Comparison of ENCODE assay signal across 14 cellular contexts in the genomic region with DNA sequence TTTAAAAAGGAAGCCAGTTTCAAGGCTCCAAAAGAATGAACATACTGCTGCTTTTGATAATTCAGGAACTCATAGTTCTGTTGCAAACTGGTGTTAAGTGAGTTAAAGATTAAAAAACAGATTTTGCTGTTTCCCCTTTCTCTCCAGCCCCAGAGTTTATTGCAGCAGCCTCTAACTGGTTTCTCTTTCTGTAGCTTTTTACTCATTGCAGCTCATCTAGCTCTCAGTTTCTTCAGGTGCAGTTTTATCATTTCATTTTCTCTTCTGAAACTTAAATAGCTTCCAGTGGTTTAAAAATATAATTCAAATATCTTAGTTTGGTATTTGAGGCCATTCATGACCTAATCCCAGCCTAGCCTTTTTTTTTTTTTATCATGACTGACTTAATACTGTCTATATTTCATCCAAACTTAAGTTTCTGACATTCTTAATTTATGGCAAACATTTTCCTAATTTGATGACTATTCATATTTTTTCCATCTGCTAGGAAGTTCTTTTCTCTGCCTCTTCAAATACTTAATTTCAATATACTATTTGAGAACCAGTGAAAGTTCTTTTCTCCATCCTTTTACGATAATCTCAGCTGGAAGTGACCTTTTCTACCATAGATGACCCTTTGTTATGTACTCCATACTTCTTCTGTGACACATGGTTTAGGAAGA.
DNase-seq lines count a peak whose midpoint lies in the region; ATAC-seq and TF ChIP-seq lines count a peak whose summit lies in the region.
"Had no signal": no experiment of that assay in that cellular context is flagged by ENCODE, and none has a peak within 500 bp of the region (broad histone marks: within the 10 kb centered on the region; RNA-seq: fewer than 3 reads in every experiment).

No MANE protein-coding gene starts in this region.

- H3K4me3 Mint-ChIP-seq in activated CD8-positive, alpha-beta memory T cell treated with anti-CD3 and anti-CD28 coated beads, Interleukin-2, amount 10 ng/mL, durations not matched to agents 7 days and 5 days, result no peak overlapping the region
- H3K4me3 Mint-ChIP-seq: naive B cell, T-helper 17 cell had no signal

- no peak for TF ChIP-seq CTCF in testis (IDR thresholded peaks at IDR 0.05)

- H3K27me3 ChIP-seq in testis, result no peaks in the 10 kb centered on the region
- H3K27me3 ChIP-seq: adrenal gland, BLaER1, tibial nerve had no signal

- H3K36me3 ChIP-seq in testis (ENCODE audit: low read depth, missing control alignments), result no peaks in the 10 kb centered on the region
- H3K36me3 ChIP-seq: adrenal gland, BLaER1, tibial nerve had no signal

- no peaks in the 10 kb centered on the region for H3K27me3 Mint-ChIP-seq in activated CD8-positive, alpha-beta memory T cell treated with anti-CD3 and anti-CD28 coated beads, Interleukin-2, amount 10 ng/mL, durations not matched to agents 7 days and 5 days
- H3K27me3 Mint-ChIP-seq: naive B cell, T-helper 17 cell had no signal

- H3K4me1 Mint-ChIP-seq in activated CD8-positive, alpha-beta memory T cell treated with anti-CD3 and anti-CD28 coated beads, Interleukin-2, amount 10 ng/mL, durations not matched to agents 7 days and 5 days, result no peaks in the 10 kb centered on the region
- H3K4me1 Mint-ChIP-seq: naive B cell, T-helper 17 cell had no signal

- DNase-seq in SIG-M5 treated with dmso at 0.1 percent for 504 hours (lab: John Stamatoyannopoulos, UW; ENCODE audit: unreplicated experiment) (no peak), iPS-NIHi11 (ENCODE audit: low spot score) (no peak), testis (no peak)
- no peak for DNase-seq in activated CD8-positive, alpha-beta memory T cell treated with anti-CD3 and anti-CD28 coated beads, Interleukin-2, amount 10 ng/mL, durations not matched to agents 7 days and 5 days
- DNase-seq: adrenal gland, naive B cell, NCI-H1436, T-helper 17 cell had no signal

- no peak for TF ChIP-seq POLR2A in testis (IDR thresholded peaks at IDR 0.05)

- no peak overlapping the region for H3K27ac ChIP-seq in testis
- H3K27ac ChIP-seq: adrenal gland, BLaER1, tibial nerve had no signal

- CTCF ChIA-PET in activated CD8-positive, alpha-beta memory T cell treated with anti-CD3 and anti-CD28 coated beads, Interleukin-2, amount 10 ng/mL, durations not matched to agents 7 days and 5 days (lab: Charles Lee), result no interaction called here

- no peak overlapping the region for H3K4me3 ChIP-seq in testis
- H3K4me3 ChIP-seq: adrenal gland, BLaER1, tibial nerve had no signal

- no peaks in the 10 kb centered on the region for H3K36me3 Mint-ChIP-seq in activated CD8-positive, alpha-beta memory T cell treated with anti-CD3 and anti-CD28 coated beads, Interleukin-2, amount 10 ng/mL, durations not matched to agents 7 days and 5 days
- H3K36me3 Mint-ChIP-seq: naive B cell had no signal

- no peaks in the 10 kb centered on the region for H3K4me1 ChIP-seq in testis
- H3K4me1 ChIP-seq: adrenal gland, BLaER1, tibial nerve had no signal

- WGBS in testis, 2 donors, result 77 to 88% methylated on average over 1 of the region's 1 CpG

- H3K9me3 ChIP-seq in testis, result no peaks in the 10 kb centered on the region
- H3K9me3 ChIP-seq: adrenal gland, BLaER1, tibial nerve had no signal

- intact Hi-C loops in testis (cut with DNase I; ENCODE audit: low total_unique reads), result no loop called here

- peak; percentile 86 for ATAC-seq in GM18858 (IDR thresholded peaks at IDR 0.05; ENCODE audit: unreplicated experiment)
- ATAC-seq in GM21381 (IDR thresholded peaks at IDR 0.05; ENCODE audit: unreplicated experiment), result peak; percentile 84
- ATAC-seq in HG02943 (IDR thresholded peaks at IDR 0.05; ENCODE audit: low read depth, unreplicated experiment), result peak; percentile 95
- peak; percentile 72 for ATAC-seq in HG03558 (IDR thresholded peaks at IDR 0.05; ENCODE audit: extremely low read depth, unreplicated experiment)
- no peak for ATAC-seq in activated CD8-positive, alpha-beta memory T cell treated with anti-CD3 and anti-CD28 coated beads, Interleukin-2, amount 10 ng/mL, durations not matched to agents 7 days and 5 days
- ATAC-seq: T-helper 17 cell had no signal

- H3K27ac Mint-ChIP-seq in activated CD8-positive, alpha-beta memory T cell treated with anti-CD3 and anti-CD28 coated beads, Interleukin-2, amount 10 ng/mL, durations not matched to agents 7 days and 5 days, result no peak overlapping the region
- H3K27ac Mint-ChIP-seq: naive B cell, T-helper 17 cell had no signal

- H3K9me3 Mint-ChIP-seq in activated CD8-positive, alpha-beta memory T cell treated with anti-CD3 and anti-CD28 coated beads, Interleukin-2, amount 10 ng/mL, durations not matched to agents 7 days and 5 days (ENCODE audit: low read depth), result peaks cover 4% of the 10 kb centered on the region
